ENCODE assay signal across 1 cellular context in the genomic region with DNA sequence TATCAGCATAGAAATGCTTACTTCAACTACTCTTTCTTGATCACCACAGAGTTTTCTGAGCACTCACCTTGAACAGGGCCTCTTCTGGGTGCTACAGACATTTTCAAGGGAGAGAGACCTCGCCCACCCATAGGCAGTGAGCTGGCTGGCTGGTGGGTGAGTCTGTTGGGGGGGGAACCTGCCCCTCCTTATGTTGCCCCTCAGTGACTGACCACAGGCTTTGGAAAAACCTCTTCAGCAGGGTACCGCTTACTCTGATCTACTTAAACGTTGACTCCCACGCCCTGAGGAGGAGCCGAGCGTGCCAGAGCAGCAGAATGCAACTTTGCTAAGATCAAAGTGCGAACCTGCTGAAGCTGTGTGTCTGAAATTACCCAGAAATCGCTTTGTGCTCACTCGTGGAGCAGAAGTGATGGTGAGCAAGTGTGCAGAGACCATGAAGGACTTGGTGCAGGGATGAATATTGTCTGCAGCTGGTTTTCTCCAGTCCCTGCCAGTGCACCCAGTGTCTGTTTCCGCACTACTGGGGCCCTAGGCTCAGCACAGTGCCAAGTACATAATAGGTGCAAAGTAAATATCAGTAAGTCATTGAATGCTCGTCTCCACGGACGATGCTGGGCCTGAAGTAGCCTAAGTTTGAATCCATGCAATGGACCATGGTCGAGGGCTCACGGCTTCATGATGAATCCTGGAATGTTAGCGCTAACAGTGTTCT.
A peak's percentile ranks its signal among the peaks of the same experiment; 100 is the strongest.
TF ChIP-seq lines count a peak whose summit lies in the region.

No MANE protein-coding gene starts in this region.

TF ChIP-seq in HepG2, 621 proteins besides CTCF, POLR2A, EP300 and RAD21 (continued from another document and continues in another):
- TF ChIP-seq, protein P1, sequence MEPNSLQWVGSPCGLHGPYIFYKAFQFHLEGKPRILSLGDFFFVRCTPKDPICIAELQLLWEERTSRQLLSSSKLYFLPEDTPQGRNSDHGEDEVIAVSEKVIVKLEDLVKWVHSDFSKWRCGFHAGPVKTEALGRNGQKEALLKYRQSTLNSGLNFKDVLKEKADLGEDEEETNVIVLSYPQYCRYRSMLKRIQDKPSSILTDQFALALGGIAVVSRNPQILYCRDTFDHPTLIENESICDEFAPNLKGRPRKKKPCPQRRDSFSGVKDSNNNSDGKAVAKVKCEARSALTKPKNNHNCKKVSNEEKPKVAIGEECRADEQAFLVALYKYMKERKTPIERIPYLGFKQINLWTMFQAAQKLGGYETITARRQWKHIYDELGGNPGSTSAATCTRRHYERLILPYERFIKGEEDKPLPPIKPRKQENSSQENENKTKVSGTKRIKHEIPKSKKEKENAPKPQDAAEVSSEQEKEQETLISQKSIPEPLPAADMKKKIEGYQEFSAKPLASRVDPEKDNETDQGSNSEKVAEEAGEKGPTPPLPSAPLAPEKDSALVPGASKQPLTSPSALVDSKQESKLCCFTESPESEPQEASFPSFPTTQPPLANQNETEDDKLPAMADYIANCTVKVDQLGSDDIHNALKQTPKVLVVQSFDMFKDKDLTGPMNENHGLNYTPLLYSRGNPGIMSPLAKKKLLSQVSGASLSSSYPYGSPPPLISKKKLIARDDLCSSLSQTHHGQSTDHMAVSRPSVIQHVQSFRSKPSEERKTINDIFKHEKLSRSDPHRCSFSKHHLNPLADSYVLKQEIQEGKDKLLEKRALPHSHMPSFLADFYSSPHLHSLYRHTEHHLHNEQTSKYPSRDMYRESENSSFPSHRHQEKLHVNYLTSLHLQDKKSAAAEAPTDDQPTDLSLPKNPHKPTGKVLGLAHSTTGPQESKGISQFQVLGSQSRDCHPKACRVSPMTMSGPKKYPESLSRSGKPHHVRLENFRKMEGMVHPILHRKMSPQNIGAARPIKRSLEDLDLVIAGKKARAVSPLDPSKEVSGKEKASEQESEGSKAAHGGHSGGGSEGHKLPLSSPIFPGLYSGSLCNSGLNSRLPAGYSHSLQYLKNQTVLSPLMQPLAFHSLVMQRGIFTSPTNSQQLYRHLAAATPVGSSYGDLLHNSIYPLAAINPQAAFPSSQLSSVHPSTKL (CRISPR knock-in tag; IDR thresholded peaks at IDR 0.05): peak; percentile 78
- TF ChIP-seq DPF2 (CRISPR knock-in tag; IDR thresholded peaks at IDR 0.05; ENCODE audit: borderline replicate concordance, low read depth) (peak; percentile 23; the same call in 1 of the 2 replicates), NONO (IDR thresholded peaks at IDR 0.05) (no peak), NONO (CRISPR knock-in tag; conservative IDR thresholded peaks at IDR 0.05) (peak; percentile 67; the same call in 1 of the 2 replicates), KDM2A (CRISPR knock-in tag; IDR thresholded peaks at IDR 0.05; ENCODE audit: borderline replicate concordance, low read depth) (no peak), ZNF138 (CRISPR knock-in tag; IDR thresholded peaks at IDR 0.05; ENCODE audit: low read depth) (0 out of 2 replicates have a peak, but pooled peaks have one; percentile 36), HMG20A (CRISPR knock-in tag; IDR thresholded peaks at IDR 0.05; ENCODE audit: borderline replicate concordance) (peak; percentile 39; the same call in 1 of the 2 replicates), SP5 (CRISPR knock-in tag; IDR thresholded peaks at IDR 0.05; ENCODE audit: borderline replicate concordance, low read depth) (peak; percentile 57), POLR2AphosphoS5 (IDR thresholded peaks at IDR 0.05; ENCODE audit: low read depth, low read length) (0 out of 2 replicates have a peak, but pooled peaks have one; percentile 42), ZNF501 (CRISPR knock-in tag; IDR thresholded peaks at IDR 0.05) (no peak), RBM22 (optimal IDR thresholded peaks at IDR 0.05; ENCODE audit: low read length) (no peak), ZNF331 (CRISPR knock-in tag; IDR thresholded peaks at IDR 0.05) (peak; percentile 50; the same call in 1 of the 2 replicates), MAFG (CRISPR knock-in tag; IDR thresholded peaks at IDR 0.05) (no peak), TAF1 (CRISPR knock-in tag; IDR thresholded peaks at IDR 0.05) (no peak), ZNF598 (CRISPR knock-in tag; IDR thresholded peaks at IDR 0.05; ENCODE audit: borderline replicate concordance) (no peak), MBNL3 (CRISPR knock-in tag; conservative IDR thresholded peaks at IDR 0.05) (no peak), SMARCC2 (IDR thresholded peaks at IDR 0.05) (no peak), RFXANK (CRISPR knock-in tag; IDR thresholded peaks at IDR 0.05) (no peak), CHD4 (IDR thresholded peaks at IDR 0.05; ENCODE audit: borderline replicate concordance, low read length) (no peak), ZNF777 (CRISPR knock-in tag; IDR thresholded peaks at IDR 0.05) (no peak), ZSCAN25 (CRISPR knock-in tag; IDR thresholded peaks at IDR 0.05) (no peak), FOXO1 (CRISPR knock-in tag; IDR thresholded peaks at IDR 0.05) (no peak), RXRA (CRISPR knock-in tag; IDR thresholded peaks at IDR 0.05) (no peak), NFRKB (IDR thresholded peaks at IDR 0.05) (no peak), ZNF564 (CRISPR knock-in tag; IDR thresholded peaks at IDR 0.05) (peak; percentile 22; the same call in 1 of the 2 replicates), ZNF20 (CRISPR knock-in tag; IDR thresholded peaks at IDR 0.05) (no peak), SNAPC2 (CRISPR knock-in tag; IDR thresholded peaks at IDR 0.05) (no peak), HDAC1 (CRISPR knock-in tag; IDR thresholded peaks at IDR 0.05) (peak; percentile 58), ZNF543 (CRISPR knock-in tag; IDR thresholded peaks at IDR 0.05) (peak; percentile 58; the same call in 1 of the 2 replicates), ZNF451 (CRISPR knock-in tag; IDR thresholded peaks at IDR 0.05) (0 out of 2 replicates have a peak, but pooled peaks have one; percentile 14), ZSCAN29 (CRISPR knock-in tag; conservative IDR thresholded peaks at IDR 0.05) (peak; percentile 87; the same call in 1 of the 2 replicates), ESRRA (CRISPR knock-in tag; IDR thresholded peaks at IDR 0.05; ENCODE audit: low read depth) (no peak), FOSL2 (CRISPR knock-in tag; IDR thresholded peaks at IDR 0.05) (peak; percentile 42; the same call in 1 of the 2 replicates), TBX2 (CRISPR knock-in tag; IDR thresholded peaks at IDR 0.05; ENCODE audit: borderline replicate concordance) (peak; percentile 55; the same call in 1 of the 2 replicates), ISX (CRISPR knock-in tag; conservative IDR thresholded peaks at IDR 0.05) (no peak)
- TF ChIP-seq, protein P2, sequence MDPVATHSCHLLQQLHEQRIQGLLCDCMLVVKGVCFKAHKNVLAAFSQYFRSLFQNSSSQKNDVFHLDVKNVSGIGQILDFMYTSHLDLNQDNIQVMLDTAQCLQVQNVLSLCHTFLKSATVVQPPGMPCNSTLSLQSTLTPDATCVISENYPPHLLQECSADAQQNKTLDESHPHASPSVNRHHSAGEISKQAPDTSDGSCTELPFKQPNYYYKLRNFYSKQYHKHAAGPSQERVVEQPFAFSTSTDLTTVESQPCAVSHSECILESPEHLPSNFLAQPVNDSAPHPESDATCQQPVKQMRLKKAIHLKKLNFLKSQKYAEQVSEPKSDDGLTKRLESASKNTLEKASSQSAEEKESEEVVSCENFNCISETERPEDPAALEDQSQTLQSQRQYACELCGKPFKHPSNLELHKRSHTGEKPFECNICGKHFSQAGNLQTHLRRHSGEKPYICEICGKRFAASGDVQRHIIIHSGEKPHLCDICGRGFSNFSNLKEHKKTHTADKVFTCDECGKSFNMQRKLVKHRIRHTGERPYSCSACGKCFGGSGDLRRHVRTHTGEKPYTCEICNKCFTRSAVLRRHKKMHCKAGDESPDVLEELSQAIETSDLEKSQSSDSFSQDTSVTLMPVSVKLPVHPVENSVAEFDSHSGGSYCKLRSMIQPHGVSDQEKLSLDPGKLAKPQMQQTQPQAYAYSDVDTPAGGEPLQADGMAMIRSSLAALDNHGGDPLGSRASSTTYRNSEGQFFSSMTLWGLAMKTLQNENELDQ (CRISPR knock-in tag; IDR thresholded peaks at IDR 0.05; ENCODE audit: borderline replicate concordance): no peak
- TF ChIP-seq, protein P3, sequence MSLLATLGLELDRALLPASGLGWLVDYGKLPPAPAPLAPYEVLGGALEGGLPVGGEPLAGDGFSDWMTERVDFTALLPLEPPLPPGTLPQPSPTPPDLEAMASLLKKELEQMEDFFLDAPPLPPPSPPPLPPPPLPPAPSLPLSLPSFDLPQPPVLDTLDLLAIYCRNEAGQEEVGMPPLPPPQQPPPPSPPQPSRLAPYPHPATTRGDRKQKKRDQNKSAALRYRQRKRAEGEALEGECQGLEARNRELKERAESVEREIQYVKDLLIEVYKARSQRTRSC (CRISPR knock-in tag; IDR thresholded peaks at IDR 0.05; ENCODE audit: low read depth): no peak
- TF ChIP-seq, protein P4, sequence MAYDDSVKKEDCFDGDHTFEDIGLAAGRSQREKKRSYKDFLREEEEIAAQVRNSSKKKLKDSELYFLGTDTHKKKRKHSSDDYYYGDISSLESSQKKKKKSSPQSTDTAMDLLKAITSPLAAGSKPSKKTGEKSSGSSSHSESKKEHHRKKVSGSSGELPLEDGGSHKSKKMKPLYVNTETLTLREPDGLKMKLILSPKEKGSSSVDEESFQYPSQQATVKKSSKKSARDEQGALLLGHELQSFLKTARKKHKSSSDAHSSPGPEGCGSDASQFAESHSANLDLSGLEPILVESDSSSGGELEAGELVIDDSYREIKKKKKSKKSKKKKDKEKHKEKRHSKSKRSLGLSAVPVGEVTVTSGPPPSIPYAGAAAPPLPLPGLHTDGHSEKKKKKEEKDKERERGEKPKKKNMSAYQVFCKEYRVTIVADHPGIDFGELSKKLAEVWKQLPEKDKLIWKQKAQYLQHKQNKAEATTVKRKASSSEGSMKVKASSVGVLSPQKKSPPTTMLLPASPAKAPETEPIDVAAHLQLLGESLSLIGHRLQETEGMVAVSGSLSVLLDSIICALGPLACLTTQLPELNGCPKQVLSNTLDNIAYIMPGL (CRISPR knock-in tag; IDR thresholded peaks at IDR 0.05; ENCODE audit: borderline replicate concordance in 1 of 2, low read depth in 1 of 2): 0 out of 4 replicates have a peak, but pooled peaks have one; percentile 44 to 53
- TF ChIP-seq, protein P5, sequence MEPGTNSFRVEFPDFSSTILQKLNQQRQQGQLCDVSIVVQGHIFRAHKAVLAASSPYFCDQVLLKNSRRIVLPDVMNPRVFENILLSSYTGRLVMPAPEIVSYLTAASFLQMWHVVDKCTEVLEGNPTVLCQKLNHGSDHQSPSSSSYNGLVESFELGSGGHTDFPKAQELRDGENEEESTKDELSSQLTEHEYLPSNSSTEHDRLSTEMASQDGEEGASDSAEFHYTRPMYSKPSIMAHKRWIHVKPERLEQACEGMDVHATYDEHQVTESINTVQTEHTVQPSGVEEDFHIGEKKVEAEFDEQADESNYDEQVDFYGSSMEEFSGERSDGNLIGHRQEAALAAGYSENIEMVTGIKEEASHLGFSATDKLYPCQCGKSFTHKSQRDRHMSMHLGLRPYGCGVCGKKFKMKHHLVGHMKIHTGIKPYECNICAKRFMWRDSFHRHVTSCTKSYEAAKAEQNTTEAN (CRISPR knock-in tag; conservative IDR thresholded peaks at IDR 0.05): no peak; the same call in 1 of the 2 replicates
- TF ChIP-seq, protein P6, sequence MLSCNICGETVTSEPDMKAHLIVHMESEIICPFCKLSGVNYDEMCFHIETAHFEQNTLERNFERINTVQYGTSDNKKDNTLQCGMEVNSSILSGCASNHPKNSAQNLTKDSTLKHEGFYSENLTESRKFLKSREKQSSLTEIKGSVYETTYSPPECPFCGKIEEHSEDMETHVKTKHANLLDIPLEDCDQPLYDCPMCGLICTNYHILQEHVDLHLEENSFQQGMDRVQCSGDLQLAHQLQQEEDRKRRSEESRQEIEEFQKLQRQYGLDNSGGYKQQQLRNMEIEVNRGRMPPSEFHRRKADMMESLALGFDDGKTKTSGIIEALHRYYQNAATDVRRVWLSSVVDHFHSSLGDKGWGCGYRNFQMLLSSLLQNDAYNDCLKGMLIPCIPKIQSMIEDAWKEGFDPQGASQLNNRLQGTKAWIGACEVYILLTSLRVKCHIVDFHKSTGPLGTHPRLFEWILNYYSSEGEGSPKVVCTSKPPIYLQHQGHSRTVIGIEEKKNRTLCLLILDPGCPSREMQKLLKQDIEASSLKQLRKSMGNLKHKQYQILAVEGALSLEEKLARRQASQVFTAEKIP (CRISPR knock-in tag; IDR thresholded peaks at IDR 0.05; ENCODE audit: borderline replicate concordance): no peak
- TF ChIP-seq, protein P7, sequence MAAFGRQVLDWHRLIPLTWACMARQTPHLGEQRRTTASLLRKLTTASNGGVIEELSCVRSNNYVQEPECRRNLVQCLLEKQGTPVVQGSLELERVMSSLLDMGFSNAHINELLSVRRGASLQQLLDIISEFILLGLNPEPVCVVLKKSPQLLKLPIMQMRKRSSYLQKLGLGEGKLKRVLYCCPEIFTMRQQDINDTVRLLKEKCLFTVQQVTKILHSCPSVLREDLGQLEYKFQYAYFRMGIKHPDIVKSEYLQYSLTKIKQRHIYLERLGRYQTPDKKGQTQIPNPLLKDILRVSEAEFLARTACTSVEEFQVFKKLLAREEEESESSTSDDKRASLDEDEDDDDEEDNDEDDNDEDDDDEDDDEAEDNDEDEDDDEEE (CRISPR knock-in tag; IDR thresholded peaks at IDR 0.05): no peak
- TF ChIP-seq, protein P8, sequence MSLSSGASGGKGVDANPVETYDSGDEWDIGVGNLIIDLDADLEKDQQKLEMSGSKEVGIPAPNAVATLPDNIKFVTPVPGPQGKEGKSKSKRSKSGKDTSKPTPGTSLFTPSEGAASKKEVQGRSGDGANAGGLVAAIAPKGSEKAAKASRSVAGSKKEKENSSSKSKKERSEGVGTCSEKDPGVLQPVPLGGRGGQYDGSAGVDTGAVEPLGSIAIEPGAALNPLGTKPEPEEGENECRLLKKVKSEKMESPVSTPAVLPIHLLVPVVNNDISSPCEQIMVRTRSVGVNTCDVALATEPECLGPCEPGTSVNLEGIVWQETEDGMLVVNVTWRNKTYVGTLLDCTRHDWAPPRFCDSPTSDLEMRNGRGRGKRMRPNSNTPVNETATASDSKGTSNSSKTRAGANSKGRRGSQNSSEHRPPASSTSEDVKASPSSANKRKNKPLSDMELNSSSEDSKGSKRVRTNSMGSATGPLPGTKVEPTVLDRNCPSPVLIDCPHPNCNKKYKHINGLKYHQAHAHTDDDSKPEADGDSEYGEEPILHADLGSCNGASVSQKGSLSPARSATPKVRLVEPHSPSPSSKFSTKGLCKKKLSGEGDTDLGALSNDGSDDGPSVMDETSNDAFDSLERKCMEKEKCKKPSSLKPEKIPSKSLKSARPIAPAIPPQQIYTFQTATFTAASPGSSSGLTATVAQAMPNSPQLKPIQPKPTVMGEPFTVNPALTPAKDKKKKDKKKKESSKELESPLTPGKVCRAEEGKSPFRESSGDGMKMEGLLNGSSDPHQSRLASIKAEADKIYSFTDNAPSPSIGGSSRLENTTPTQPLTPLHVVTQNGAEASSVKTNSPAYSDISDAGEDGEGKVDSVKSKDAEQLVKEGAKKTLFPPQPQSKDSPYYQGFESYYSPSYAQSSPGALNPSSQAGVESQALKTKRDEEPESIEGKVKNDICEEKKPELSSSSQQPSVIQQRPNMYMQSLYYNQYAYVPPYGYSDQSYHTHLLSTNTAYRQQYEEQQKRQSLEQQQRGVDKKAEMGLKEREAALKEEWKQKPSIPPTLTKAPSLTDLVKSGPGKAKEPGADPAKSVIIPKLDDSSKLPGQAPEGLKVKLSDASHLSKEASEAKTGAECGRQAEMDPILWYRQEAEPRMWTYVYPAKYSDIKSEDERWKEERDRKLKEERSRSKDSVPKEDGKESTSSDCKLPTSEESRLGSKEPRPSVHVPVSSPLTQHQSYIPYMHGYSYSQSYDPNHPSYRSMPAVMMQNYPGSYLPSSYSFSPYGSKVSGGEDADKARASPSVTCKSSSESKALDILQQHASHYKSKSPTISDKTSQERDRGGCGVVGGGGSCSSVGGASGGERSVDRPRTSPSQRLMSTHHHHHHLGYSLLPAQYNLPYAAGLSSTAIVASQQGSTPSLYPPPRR (CRISPR knock-in tag; IDR thresholded peaks at IDR 0.05; ENCODE audit: borderline replicate concordance): peak; percentile 63; the same call in 1 of the 2 replicates
- TF ChIP-seq, protein P9, sequence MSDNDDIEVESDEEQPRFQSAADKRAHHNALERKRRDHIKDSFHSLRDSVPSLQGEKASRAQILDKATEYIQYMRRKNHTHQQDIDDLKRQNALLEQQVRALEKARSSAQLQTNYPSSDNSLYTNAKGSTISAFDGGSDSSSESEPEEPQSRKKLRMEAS (IDR thresholded peaks at IDR 0.05): peak; percentile 89
